In genomic region chr21:33558777-33559421, GRCh38 we compare ENCODE assay signal across 13 cellular contexts.
"Had no signal": no experiment of that assay in that cellular context is flagged by ENCODE, and none has a peak within 500 bp of the region (broad histone marks: within the 10 kb centered on the region; RNA-seq: fewer than 3 reads in every experiment).

No MANE protein-coding gene starts in this region.

- H3K27me3 ChIP-seq: cardiac muscle cell, heart right ventricle, left lung, suprapubic skin had no signal

- H3K27ac ChIP-seq: cardiac muscle cell, heart right ventricle, left lung, psoas muscle, suprapubic skin had no signal

- H3K9me3 Mint-ChIP-seq: activated CD4-positive, alpha-beta T cell treated with anti-CD3 and anti-CD28 coated beads, Interleukin-2, amount 10 ng/mL, durations not matched to agents 24 days and 14 days; T-cell; type B pancreatic cell had no signal

- ATAC-seq: heart right ventricle, left lung, sciatic nerve, T-cell had no signal

- H3K4me3 ChIP-seq: cardiac muscle cell, heart right ventricle, left lung, psoas muscle, suprapubic skin had no signal

- DNase-seq: activated CD4-positive, alpha-beta T cell treated with anti-CD3 and anti-CD28 coated beads, Interleukin-2, amount 10 ng/mL, durations not matched to agents 24 days and 14 days; activated gamma-delta T cell treated with Interleukin-2 at 50 U/mL for 16 hours; activated T-cell treated with anti-CD3 and anti-CD28 coated beads for 4 hours; heart right ventricle; islet precursor cell; left lung; psoas muscle; stimulated activated naive CD4-positive, alpha-beta T cell; T-cell had no signal

- H3K9me3 ChIP-seq: heart right ventricle, left lung, psoas muscle, suprapubic skin had no signal

- H3K4me3 Mint-ChIP-seq: activated CD4-positive, alpha-beta T cell treated with anti-CD3 and anti-CD28 coated beads, Interleukin-2, amount 10 ng/mL, durations not matched to agents 24 days and 14 days; T-cell; type B pancreatic cell had no signal

- H3K27me3 Mint-ChIP-seq: activated CD4-positive, alpha-beta T cell treated with anti-CD3 and anti-CD28 coated beads, Interleukin-2, amount 10 ng/mL, durations not matched to agents 24 days and 14 days; T-cell; type B pancreatic cell had no signal

- H3K27ac Mint-ChIP-seq: activated CD4-positive, alpha-beta T cell treated with anti-CD3 and anti-CD28 coated beads, Interleukin-2, amount 10 ng/mL, durations not matched to agents 24 days and 14 days; type B pancreatic cell had no signal
